ENCODE assay signal across 17 cellular contexts in genomic region chr7:16942929-16943509, GRCh38.
DNase-seq lines count a peak whose midpoint lies in the region; ATAC-seq and TF ChIP-seq lines count a peak whose summit lies in the region.
"Had no signal": no experiment of that assay in that cellular context is flagged by ENCODE, and none has a peak within 500 bp of the region (broad histone marks: within the 10 kb centered on the region; RNA-seq: fewer than 3 reads in every experiment).

No MANE protein-coding gene starts in this region.

- H3K4me3 Mint-ChIP-seq in chondrocyte (ENCODE audit: unreplicated experiment), result no peak overlapping the region
- H3K4me3 Mint-ChIP-seq in stimulated activated memory B cell treated with anti-CD40 and anti-IgM and Interleukin-4, amounts not matched to agents 10 μg/mL and 1 μg/mL and 100 μg/mL, for 72 hours, result no peak overlapping the region
- H3K4me3 Mint-ChIP-seq: B cell; CD4-positive, alpha-beta T cell; CD8-positive, alpha-beta T cell had no signal

- peaks cover 0 to 6% of the 10 kb centered on the region in 2 donors for H3K9me3 ChIP-seq in right atrium auricular region

- no peaks in the 10 kb centered on the region for H3K27me3 ChIP-seq in right atrium auricular region

- no peak for TF ChIP-seq CTCF in right atrium auricular region (IDR thresholded peaks at IDR 0.05)
- no peak for TF ChIP-seq CTCF in chondrocyte (IDR thresholded peaks at IDR 0.05)

- peak; percentile 17 for DNase-seq in left ventricle myocardium superior
- DNase-seq in right atrium auricular region (ENCODE audit: low spot score), result no peak
- DNase-seq in chondrocyte (ENCODE audit: low spot score), result peak; percentile 84
- no peak for DNase-seq in stimulated activated CD4-positive, alpha-beta T cell treated with anti-CD3 and anti-CD28 coated beads, Interleukin-2, amount 100 ng/mL, for 48 hours
- DNase-seq: AML-193; Caco-2; Calu3; CD4-positive, alpha-beta T cell; CD8-positive, alpha-beta T cell; DMS79 treated with DMSO at 0.1 percent for 48 hours; GF-D8 had no signal

- no peak overlapping the region for H3K4me3 ChIP-seq in right atrium auricular region
- H3K4me3 ChIP-seq: A549; BLaER1 treated with 17β-estradiol and CSF1 and Interleukin-3, amounts not matched to agents 10 nM and 100 nM had no signal

- H3K9me3 Mint-ChIP-seq in chondrocyte (ENCODE audit: low read depth), result peaks cover 17% of the 10 kb centered on the region
- peaks cover 6% of the 10 kb centered on the region for H3K9me3 Mint-ChIP-seq in stimulated activated memory B cell treated with anti-CD40 and anti-IgM and Interleukin-4, amounts not matched to agents 10 μg/mL and 1 μg/mL and 100 μg/mL, for 72 hours

- no peaks in the 10 kb centered on the region for H3K4me1 Mint-ChIP-seq in chondrocyte (ENCODE audit: low read depth)
- H3K4me1 Mint-ChIP-seq in stimulated activated memory B cell treated with anti-CD40 and anti-IgM and Interleukin-4, amounts not matched to agents 10 μg/mL and 1 μg/mL and 100 μg/mL, for 72 hours, result no peaks in the 10 kb centered on the region

- no peaks in the 10 kb centered on the region for H3K4me1 ChIP-seq in right atrium auricular region
- H3K4me1 ChIP-seq: A549 had no signal

- H3K36me3 ChIP-seq in right atrium auricular region, result no peaks in the 10 kb centered on the region

- H3K27ac ChIP-seq in right atrium auricular region, result no peak overlapping the region
- H3K27ac ChIP-seq: 22Rv1; A549; BLaER1 treated with 17β-estradiol and CSF1 and Interleukin-3, amounts not matched to agents 10 nM and 100 nM; C4-2B had no signal

- H3K27ac Mint-ChIP-seq in chondrocyte (ENCODE audit: unreplicated experiment), result no peak overlapping the region
- no peak overlapping the region for H3K27ac Mint-ChIP-seq in stimulated activated memory B cell treated with anti-CD40 and anti-IgM and Interleukin-4, amounts not matched to agents 10 μg/mL and 1 μg/mL and 100 μg/mL, for 72 hours
- H3K27ac Mint-ChIP-seq: B cell; CD4-positive, alpha-beta T cell; CD8-positive, alpha-beta T cell had no signal

- no peaks in the 10 kb centered on the region for H3K27me3 Mint-ChIP-seq in chondrocyte (ENCODE audit: low read depth)
- no peaks in the 10 kb centered on the region for H3K27me3 Mint-ChIP-seq in stimulated activated memory B cell treated with anti-CD40 and anti-IgM and Interleukin-4, amounts not matched to agents 10 μg/mL and 1 μg/mL and 100 μg/mL, for 72 hours
- H3K27me3 Mint-ChIP-seq: B cell; CD4-positive, alpha-beta T cell had no signal

- ATAC-seq in left ventricle myocardium superior, result no peak
- ATAC-seq in stimulated activated memory B cell treated with anti-CD40 and anti-IgM and Interleukin-4, amounts not matched to agents 10 μg/mL and 1 μg/mL and 100 μg/mL, for 72 hours, result peak; percentile 51
- ATAC-seq: A549; CD8-positive, alpha-beta T cell had no signal

- H3K36me3 Mint-ChIP-seq in chondrocyte (ENCODE audit: low read depth), result peaks cover 2% of the 10 kb centered on the region
- H3K36me3 Mint-ChIP-seq in stimulated activated memory B cell treated with anti-CD40 and anti-IgM and Interleukin-4, amounts not matched to agents 10 μg/mL and 1 μg/mL and 100 μg/mL, for 72 hours, result peaks cover 9% of the 10 kb centered on the region
- H3K36me3 Mint-ChIP-seq: CD8-positive, alpha-beta T cell had no signal

- intact Hi-C loops in left ventricle myocardium superior (cut with micrococcal nuclease), result no loop called here

Comparison
In these comparisons a context has a peak if more than half of its experiments do, and no peak if none do; other contexts are left out.
1. DNase-seq: peak in left ventricle myocardium superior (single experiment) and chondrocyte (single experiment); none in right atrium auricular region (single experiment) and stimulated activated CD4-positive, alpha-beta T cell treated with anti-CD3 and anti-CD28 coated beads, Interleukin-2, amount 100 ng/mL, for 48 hours (0 of 2).